23 cellular contexts compared by ENCODE assay signal in genomic region chr2:143158098-143158497, GRCh38. TPM values are rescaled to one million over a fixed set of nuclear protein-coding genes. Genes with fewer than 3 reads are reported as not detected.
A peak's percentile ranks its signal among the peaks of the same experiment; 100 is the strongest.
DNase-seq lines count a peak whose midpoint lies in the region; ATAC-seq and TF ChIP-seq lines count a peak whose summit lies in the region.
"Had no signal": no experiment of that assay in that cellular context is flagged by ENCODE, and none has a peak within 500 bp of the region (broad histone marks: within the 10 kb centered on the region; RNA-seq: fewer than 3 reads in every experiment).

No MANE protein-coding gene starts in this region.

- H3K4me2 ChIP-seq in DOHH2 (ENCODE audit: low read length), result peak overlapping the region; percentile 63
- H3K4me2 ChIP-seq: A549 had no signal

- no peak for ATAC-seq in activated CD8-positive, alpha-beta T cell treated with anti-CD3 and anti-CD28 coated beads for 36 hours
- no peak for ATAC-seq in activated CD8-positive, alpha-beta T cell treated with anti-CD3 and anti-CD28 coated beads, Interleukin-2, amount 10 ng/mL, durations not matched to agents 7 days and 5 days
- ATAC-seq in activated T-helper 17 cell treated with anti-CD3 and anti-CD28 coated beads, Interleukin-2, amount 50 U/mL, for 72 hours (replicated peaks), result no peak
- no peak for ATAC-seq in naive thymus-derived CD8-positive, alpha-beta T cell
- ATAC-seq in foreskin keratinocyte (no peak), GM19023 (IDR thresholded peaks at IDR 0.05; ENCODE audit: unreplicated experiment) (no peak)
- ATAC-seq: A549, HCT116, WTC11 had no signal

- peak overlapping the region; percentile 51 for H3K4me3 ChIP-seq in DOHH2 (ENCODE audit: low read length)
- H3K4me3 ChIP-seq: A549, skin epidermis had no signal

- H3K27ac ChIP-seq in DOHH2 (ENCODE audit: low read depth, low read length), result peak overlapping the region; percentile 12
- no peak overlapping the region for H3K27ac ChIP-seq in foreskin keratinocyte
- H3K27ac ChIP-seq: A549, skin epidermis had no signal

- H4K20me1 ChIP-seq in DOHH2 (ENCODE audit: control insufficient read depth, insufficient read depth, low read depth, low read length), result no peaks in the 10 kb centered on the region

- H3K4me3 Mint-ChIP-seq in activated CD8-positive, alpha-beta T cell treated with anti-CD3 and anti-CD28 coated beads for 36 hours, result peak overlapping the region; percentile 2
- H3K4me3 Mint-ChIP-seq in activated CD8-positive, alpha-beta T cell treated with anti-CD3 and anti-CD28 coated beads, Interleukin-2, amount 10 ng/mL, durations not matched to agents 7 days and 5 days, result no peak overlapping the region
- H3K4me3 Mint-ChIP-seq in activated T-helper 17 cell treated with anti-CD3 and anti-CD28 coated beads, Interleukin-2, amount 50 U/mL, for 72 hours, result peak overlapping the region; percentile 33
- H3K4me3 Mint-ChIP-seq in naive thymus-derived CD8-positive, alpha-beta T cell, result peak overlapping the region in 8 of 10 donors; percentile 41 to 82 (median 57)
- H3K4me3 Mint-ChIP-seq: WTC11 had no signal

- CTCF ChIA-PET in activated CD8-positive, alpha-beta T cell treated with anti-CD3 and anti-CD28 coated beads for 36 hours (lab: Charles Lee), result interaction anchor here (1.4 to 10.6 kb wide), 6 partner anchors 14 to 101 kb away, joined by 3 to 169 read pairs (median 12); no protein-coding TSS in a partner anchor
- CTCF ChIA-PET in activated CD8-positive, alpha-beta T cell treated with anti-CD3 and anti-CD28 coated beads, Interleukin-2, amount 10 ng/mL, durations not matched to agents 7 days and 5 days (lab: Charles Lee), result interaction anchor here (1.2 to 9.3 kb wide), 7 partner anchors 9 to 126 kb away, joined by 3 to 90 read pairs (median 4); no protein-coding TSS in a partner anchor

- no peaks in the 10 kb centered on the region for H3K9me3 ChIP-seq in DOHH2 (ENCODE audit: control insufficient read depth, insufficient read depth, low read length)
- H3K9me3 ChIP-seq: A549 had no signal

- H3K36me3 Mint-ChIP-seq in activated CD8-positive, alpha-beta T cell treated with anti-CD3 and anti-CD28 coated beads for 36 hours (ENCODE audit: low read depth), result peaks cover 30% of the 10 kb centered on the region
- H3K36me3 Mint-ChIP-seq in activated CD8-positive, alpha-beta T cell treated with anti-CD3 and anti-CD28 coated beads, Interleukin-2, amount 10 ng/mL, durations not matched to agents 7 days and 5 days (ENCODE audit: low read depth), result peaks cover 61% of the 10 kb centered on the region
- H3K36me3 Mint-ChIP-seq in activated T-helper 17 cell treated with anti-CD3 and anti-CD28 coated beads, Interleukin-2, amount 50 U/mL, for 72 hours (ENCODE audit: low read depth), result peaks cover 56% of the 10 kb centered on the region
- H3K36me3 Mint-ChIP-seq in naive thymus-derived CD8-positive, alpha-beta T cell, result peaks cover 5 to 52% (median 10%) of the 10 kb centered on the region in 3 donors
- H3K36me3 Mint-ChIP-seq: WTC11 had no signal

- no peaks in the 10 kb centered on the region for H3K27me3 ChIP-seq in DOHH2 (ENCODE audit: control insufficient read depth, low read length)
- H3K27me3 ChIP-seq in foreskin keratinocyte, result peaks cover 61% of the 10 kb centered on the region

- TF ChIP-seq CTCF in activated CD8-positive, alpha-beta T cell treated with anti-CD3 and anti-CD28 coated beads for 36 hours (IDR thresholded peaks at IDR 0.05), result no peak
- no peak for TF ChIP-seq CTCF in DOHH2 (IDR thresholded peaks at IDR 0.05; ENCODE audit: low read depth, low read length, poor library complexity, severe bottlenecking)
- TF ChIP-seq CTCF in foreskin keratinocyte (conservative IDR thresholded peaks at IDR 0.05), result no peak

- H3K9me2 ChIP-seq in DOHH2 (replicated peaks; ENCODE audit: control insufficient read depth, low read length), result no peaks in the 10 kb centered on the region

- no peak for DNase-seq in activated CD8-positive, alpha-beta T cell treated with anti-CD3 and anti-CD28 coated beads for 36 hours
- no peak for DNase-seq in activated CD8-positive, alpha-beta T cell treated with anti-CD3 and anti-CD28 coated beads, Interleukin-2, amount 10 ng/mL, durations not matched to agents 7 days and 5 days
- DNase-seq in naive thymus-derived CD8-positive, alpha-beta T cell, result no peak
- DNase-seq in globus pallidus (ENCODE audit: low spot score) (no peak), foreskin keratinocyte (no peak)
- DNase-seq: activated CD8-positive, alpha-beta memory T cell treated with anti-CD3 and anti-CD28 coated beads for 24 hours; activated T-cell treated with anti-CD3 and anti-CD28 coated beads, Interleukin-2, amount 50 U/mL, for 48 hours; mesenchymal stem cell; MM.1S; NCI-H2081 treated with DMSO at 0.1 percent for 48 hours; NCI-H345; NCI-H748 treated with DMSO at 0.1 percent for 48 hours; T1000 had no signal

- H3K4me1 ChIP-seq in DOHH2 (ENCODE audit: control insufficient read depth, low read length), result peaks cover 84% of the 10 kb centered on the region
- H3K4me1 ChIP-seq in foreskin keratinocyte, result no peaks in the 10 kb centered on the region
- H3K4me1 ChIP-seq: A549 had no signal

- H3K27ac Mint-ChIP-seq in activated CD8-positive, alpha-beta T cell treated with anti-CD3 and anti-CD28 coated beads for 36 hours, result peak overlapping the region; percentile 75
- no peak overlapping the region for H3K27ac Mint-ChIP-seq in activated CD8-positive, alpha-beta T cell treated with anti-CD3 and anti-CD28 coated beads, Interleukin-2, amount 10 ng/mL, durations not matched to agents 7 days and 5 days
- H3K27ac Mint-ChIP-seq in activated T-helper 17 cell treated with anti-CD3 and anti-CD28 coated beads, Interleukin-2, amount 50 U/mL, for 72 hours, result no peak overlapping the region
- peak overlapping the region; percentile 60 to 93 (median 83) for H3K27ac Mint-ChIP-seq in naive thymus-derived CD8-positive, alpha-beta T cell
- H3K27ac Mint-ChIP-seq: WTC11 had no signal

- peaks cover 4% of the 10 kb centered on the region for H3F3A ChIP-seq in DOHH2 (ENCODE audit: control insufficient read depth, insufficient read depth)

- H3K9me3 Mint-ChIP-seq in activated CD8-positive, alpha-beta T cell treated with anti-CD3 and anti-CD28 coated beads for 36 hours, result no peaks in the 10 kb centered on the region
- H3K9me3 Mint-ChIP-seq in activated CD8-positive, alpha-beta T cell treated with anti-CD3 and anti-CD28 coated beads, Interleukin-2, amount 10 ng/mL, durations not matched to agents 7 days and 5 days (ENCODE audit: insufficient read depth), result no peaks in the 10 kb centered on the region
- H3K9me3 Mint-ChIP-seq in activated T-helper 17 cell treated with anti-CD3 and anti-CD28 coated beads, Interleukin-2, amount 50 U/mL, for 72 hours, result no peaks in the 10 kb centered on the region
- H3K9me3 Mint-ChIP-seq in naive thymus-derived CD8-positive, alpha-beta T cell, result no peaks in the 10 kb centered on the region
- H3K9me3 Mint-ChIP-seq: WTC11 had no signal

- intact Hi-C loops in activated CD8-positive, alpha-beta T cell treated with anti-CD3 and anti-CD28 coated beads for 36 hours (cut with micrococcal nuclease), result no loop called here

- no peaks in the 10 kb centered on the region for H3K27me3 Mint-ChIP-seq in activated CD8-positive, alpha-beta T cell treated with anti-CD3 and anti-CD28 coated beads for 36 hours
- H3K27me3 Mint-ChIP-seq in activated CD8-positive, alpha-beta T cell treated with anti-CD3 and anti-CD28 coated beads, Interleukin-2, amount 10 ng/mL, durations not matched to agents 7 days and 5 days (ENCODE audit: low read depth), result no peaks in the 10 kb centered on the region
- no peaks in the 10 kb centered on the region for H3K27me3 Mint-ChIP-seq in activated T-helper 17 cell treated with anti-CD3 and anti-CD28 coated beads, Interleukin-2, amount 50 U/mL, for 72 hours
- H3K27me3 Mint-ChIP-seq in naive thymus-derived CD8-positive, alpha-beta T cell, result no peaks in the 10 kb centered on the region

- POLR2A ChIA-PET in activated CD8-positive, alpha-beta T cell treated with anti-CD3 and anti-CD28 coated beads for 36 hours (lab: Charles Lee), result no interaction called here
- POLR2A ChIA-PET in activated CD8-positive, alpha-beta T cell treated with anti-CD3 and anti-CD28 coated beads, Interleukin-2, amount 10 ng/mL, durations not matched to agents 7 days and 5 days (lab: Charles Lee), result interaction anchor here (1.2 kb wide), 1 partner anchor 9 kb away, joined by 3 read pairs; no protein-coding TSS in a partner anchor
- POLR2A ChIA-PET in naive thymus-derived CD8-positive, alpha-beta T cell (lab: Charles Lee), result interaction anchor here (0.8 to 1.6 kb wide), 2 partner anchors 26 to 101 kb away, joined by 3 read pairs; no protein-coding TSS in a partner anchor

- H3K36me3 ChIP-seq in DOHH2 (ENCODE audit: control insufficient read depth, low read length), result peaks cover 30% of the 10 kb centered on the region

- H3K4me1 Mint-ChIP-seq in activated CD8-positive, alpha-beta T cell treated with anti-CD3 and anti-CD28 coated beads for 36 hours (ENCODE audit: low read depth), result peaks cover 75% of the 10 kb centered on the region
- peaks cover 59% of the 10 kb centered on the region for H3K4me1 Mint-ChIP-seq in activated CD8-positive, alpha-beta T cell treated with anti-CD3 and anti-CD28 coated beads, Interleukin-2, amount 10 ng/mL, durations not matched to agents 7 days and 5 days (ENCODE audit: low read depth)
- peaks cover 51% of the 10 kb centered on the region for H3K4me1 Mint-ChIP-seq in activated T-helper 17 cell treated with anti-CD3 and anti-CD28 coated beads, Interleukin-2, amount 50 U/mL, for 72 hours
- peaks cover 33 to 93% (median 83%) of the 10 kb centered on the region in 4 donors for H3K4me1 Mint-ChIP-seq in naive thymus-derived CD8-positive, alpha-beta T cell

- H3K79me2 ChIP-seq in DOHH2 (ENCODE audit: control insufficient read depth, low read length), result peaks cover 57% of the 10 kb centered on the region

RNA-seq across cellular contexts. Expression of gene ARHGAP15, which starts 28.9 kb away (rescaled TPM):
- 10 to 100 TPM; 71.3 to 72.8 TPM for total RNA-seq in activated CD8-positive, alpha-beta T cell treated with anti-CD3 and anti-CD28 coated beads for 36 hours
- 100 to 1,000 TPM; 154 to 158 TPM for total RNA-seq in activated CD8-positive, alpha-beta T cell treated with anti-CD3 and anti-CD28 coated beads, Interleukin-2, amount 10 ng/mL, durations not matched to agents 7 days and 5 days
- total RNA-seq in activated T-helper 17 cell treated with anti-CD3 and anti-CD28 coated beads, Interleukin-2, amount 50 U/mL, for 72 hours, result 10 to 100 TPM; 93.3 to 98.3 TPM
- total RNA-seq in naive thymus-derived CD8-positive, alpha-beta T cell, result 100 to 1,000 TPM; 130 to 134 TPM
- polyA plus RNA-seq in naive thymus-derived CD8-positive, alpha-beta T cell, result 100 to 1,000 TPM; 217 to 299 (median 253) TPM
- total RNA-seq in foreskin keratinocyte, result not detected in 2 replicates
- not detected in 2 replicates for polyA plus RNA-seq in foreskin keratinocyte
- total RNA-seq: epithelial cell of proximal tubule, myocyte, renal cortical epithelial cell had no signal

Comparison
In these comparisons a context has a peak if more than half of its experiments do, and no peak if none do; other contexts are left out.
1. H3K27ac Mint-ChIP-seq: peak in activated CD8-positive, alpha-beta T cell treated with anti-CD3 and anti-CD28 coated beads for 36 hours (single experiment) and naive thymus-derived CD8-positive, alpha-beta T cell (10 of 10); none in activated CD8-positive, alpha-beta T cell treated with anti-CD3 and anti-CD28 coated beads, Interleukin-2, amount 10 ng/mL, durations not matched to agents 7 days and 5 days (single experiment) and activated T-helper 17 cell treated with anti-CD3 and anti-CD28 coated beads, Interleukin-2, amount 50 U/mL, for 72 hours (single experiment).
2. RNA of gene ARHGAP15, which starts 28.9 kb away (total RNA-seq): 154 to 158 TPM in activated CD8-positive, alpha-beta T cell treated with anti-CD3 and anti-CD28 coated beads, Interleukin-2, amount 10 ng/mL, durations not matched to agents 7 days and 5 days, 130 to 134 TPM in naive thymus-derived CD8-positive, alpha-beta T cell, 93.3 to 98.3 TPM in activated T-helper 17 cell treated with anti-CD3 and anti-CD28 coated beads, Interleukin-2, amount 50 U/mL, for 72 hours and 71.3 to 72.8 TPM in activated CD8-positive, alpha-beta T cell treated with anti-CD3 and anti-CD28 coated beads for 36 hours; not detected in foreskin keratinocyte; every median in the first group is over 10 times any median in the second.